8 cellular contexts compared by ENCODE assay signal in the genomic region with DNA sequence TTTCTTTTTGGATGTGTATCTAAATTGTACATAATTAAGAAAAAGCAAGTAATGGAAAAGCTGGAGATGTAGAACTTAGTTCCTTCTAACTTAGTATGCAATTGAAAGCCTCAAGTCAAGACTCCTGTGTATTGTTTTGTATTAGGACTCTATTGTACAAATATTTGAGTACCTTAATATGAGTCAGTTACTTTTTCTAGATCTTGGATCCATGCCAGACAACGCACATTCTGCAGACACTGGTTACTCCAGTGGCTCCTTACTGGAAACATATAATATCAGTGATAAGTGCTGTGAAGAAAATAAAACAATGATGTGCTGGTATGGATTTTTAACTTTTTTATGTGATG. TPM values are rescaled to one million over a fixed set of nuclear protein-coding genes. Genes with fewer than 3 reads are reported as not detected.
DNase-seq lines count a peak whose midpoint lies in the region; ATAC-seq and TF ChIP-seq lines count a peak whose summit lies in the region.

No MANE protein-coding gene starts in this region.

- peak overlapping the region; percentile 91 for H3K4me3 Mint-ChIP-seq in GM23338
- peak overlapping the region; percentile 98 for H3K4me3 Mint-ChIP-seq in mesothelial cell of epicardium

- H3K79me2 ChIP-seq in GM23338 (replicated peaks; ENCODE audit: insufficient read depth): peaks cover 58% of the 10 kb centered on the region

- no peaks in the 10 kb centered on the region for H3K27me3 ChIP-seq in GM23338 (ENCODE audit: insufficient read depth)
- no peaks in the 10 kb centered on the region for H3K27me3 ChIP-seq in Panc1 (ENCODE audit: control insufficient read depth, insufficient read depth, low read length)

- no peaks in the 10 kb centered on the region for H3F3A ChIP-seq in GM23338 (replicated peaks; ENCODE audit: low read depth)

- peak; percentile 39 for DNase-seq in AG09309 (ENCODE audit: low read depth)
- DNase-seq in GM23338 (ENCODE audit: low spot score): no peak
- peak; percentile 65 for DNase-seq in Panc1 (ENCODE audit: low read depth, low spot score)
- DNase-seq in central memory CD4-positive, alpha-beta T cell: peak; percentile 41
- no peak for DNase-seq in mesothelial cell of epicardium (ENCODE audit: low spot score in 2 of 2, unreplicated experiment in 2 of 2)
- DNase-seq in posterior vena cava (ENCODE audit: low spot score): no peak

- H2AFZ ChIP-seq in GM23338: no peak overlapping the region

- H4K20me1 ChIP-seq in GM23338 (replicated peaks; ENCODE audit: insufficient read depth): peaks cover 12% of the 10 kb centered on the region; the same call in 1 of the 2 replicates

- H3K4me3 ChIP-seq in AG09309 (ENCODE audit: control insufficient read depth, low read depth, low read length) (peak overlapping the region; percentile 97), GM23338 (peak overlapping the region; percentile 72), Panc1 (ENCODE audit: low read depth in 2 of 2, low read length in 2 of 2) (peak overlapping the region; percentile 78 to 91)

- peak overlapping the region; percentile 74 for H3K4me2 ChIP-seq in GM23338

- CTCF ChIA-PET in Panc1 (lab: Charles Lee): no interaction called here

- no peak overlapping the region; the same call in 1 of the 2 replicates for H3K27ac Mint-ChIP-seq in GM23338
- peak overlapping the region; percentile 98 for H3K27ac Mint-ChIP-seq in mesothelial cell of epicardium

- H3K36me3 Mint-ChIP-seq in GM23338 (ENCODE audit: low read depth) (peaks cover 17% of the 10 kb centered on the region), mesothelial cell of epicardium (no peaks in the 10 kb centered on the region)

- peaks cover 14% of the 10 kb centered on the region for H3K27me3 Mint-ChIP-seq in GM23338 (ENCODE audit: insufficient read depth, low read depth, poor library complexity)
- no peaks in the 10 kb centered on the region for H3K27me3 Mint-ChIP-seq in mesothelial cell of epicardium (ENCODE audit: low read depth)

- TF ChIP-seq CTCF in AG09309 (IDR thresholded peaks at IDR 0.05; ENCODE audit: control insufficient read depth, insufficient read depth, low read depth, low read length, missing control alignments): no peak
- TF ChIP-seq CTCF in GM23338 (conservative IDR thresholded peaks at IDR 0.05; ENCODE audit: low read depth in 2 of 2): no peak
- no peak for TF ChIP-seq CTCF in Panc1 (IDR thresholded peaks at IDR 0.05)
- TF ChIP-seq CTCF in mesothelial cell of epicardium (IDR thresholded peaks at IDR 0.05; ENCODE audit: unreplicated experiment): no peak

- peaks cover 27% of the 10 kb centered on the region for H3K4me1 ChIP-seq in GM23338 (ENCODE audit: insufficient read depth)
- peaks cover 27% of the 10 kb centered on the region for H3K4me1 ChIP-seq in Panc1 (ENCODE audit: control insufficient read depth, insufficient read depth, low read length)

- H3K36me3 ChIP-seq in GM23338 (ENCODE audit: insufficient read depth) (no peaks in the 10 kb centered on the region), Panc1 (ENCODE audit: control insufficient read depth, insufficient read depth, low read length) (peaks cover 3% of the 10 kb centered on the region)

- H3K9me2 ChIP-seq in GM23338 (ENCODE audit: insufficient read depth): no peaks in the 10 kb centered on the region

- H3K27ac ChIP-seq in GM23338 (ENCODE audit: low read depth): no peak overlapping the region
- H3K27ac ChIP-seq in Panc1 (ENCODE audit: low read length): peak overlapping the region; percentile 91

- H3K4me1 Mint-ChIP-seq in GM23338: peaks cover 31% of the 10 kb centered on the region
- peaks cover 39% of the 10 kb centered on the region for H3K4me1 Mint-ChIP-seq in mesothelial cell of epicardium

- H3K9me3 Mint-ChIP-seq in GM23338 (no peaks in the 10 kb centered on the region), mesothelial cell of epicardium (no peaks in the 10 kb centered on the region)

- in situ Hi-C loops in Panc1 (cut with HindIII; ENCODE audit: low pct_unique_long_range_greater_than_20kb, low sequenced_read_pairs): no loop called here

- ATAC-seq in GM23338 (no peak), Panc1 (no peak), GM19455 (IDR thresholded peaks at IDR 0.05; ENCODE audit: unreplicated experiment) (no peak), HG03378 (IDR thresholded peaks at IDR 0.05; ENCODE audit: unreplicated experiment) (no peak)

- no TSS peak for BruUV-seq in Panc1 (replicated peaks; lab: Mats Ljungman, UMichigan)

- intact Hi-C loops in Panc1 (cut with micrococcal nuclease; ENCODE audit: unreplicated experiment): loop anchor here (5.0 kb wide), 1 partner anchor 336 kb away; no protein-coding TSS in a partner anchor
- intact Hi-C loops in posterior vena cava (cut with DNase I): no loop called here

- no peaks in the 10 kb centered on the region for H3K9me3 ChIP-seq in Panc1 (ENCODE audit: control insufficient read depth, insufficient read depth, low read depth, low read length)

- POLR2A ChIA-PET in Panc1 (lab: Charles Lee): no interaction called here

TF ChIP-seq in GM23338, 12 proteins besides CTCF, POLR2A, EP300 and RAD21 (continues in another document):
- TF ChIP-seq, protein P1, sequence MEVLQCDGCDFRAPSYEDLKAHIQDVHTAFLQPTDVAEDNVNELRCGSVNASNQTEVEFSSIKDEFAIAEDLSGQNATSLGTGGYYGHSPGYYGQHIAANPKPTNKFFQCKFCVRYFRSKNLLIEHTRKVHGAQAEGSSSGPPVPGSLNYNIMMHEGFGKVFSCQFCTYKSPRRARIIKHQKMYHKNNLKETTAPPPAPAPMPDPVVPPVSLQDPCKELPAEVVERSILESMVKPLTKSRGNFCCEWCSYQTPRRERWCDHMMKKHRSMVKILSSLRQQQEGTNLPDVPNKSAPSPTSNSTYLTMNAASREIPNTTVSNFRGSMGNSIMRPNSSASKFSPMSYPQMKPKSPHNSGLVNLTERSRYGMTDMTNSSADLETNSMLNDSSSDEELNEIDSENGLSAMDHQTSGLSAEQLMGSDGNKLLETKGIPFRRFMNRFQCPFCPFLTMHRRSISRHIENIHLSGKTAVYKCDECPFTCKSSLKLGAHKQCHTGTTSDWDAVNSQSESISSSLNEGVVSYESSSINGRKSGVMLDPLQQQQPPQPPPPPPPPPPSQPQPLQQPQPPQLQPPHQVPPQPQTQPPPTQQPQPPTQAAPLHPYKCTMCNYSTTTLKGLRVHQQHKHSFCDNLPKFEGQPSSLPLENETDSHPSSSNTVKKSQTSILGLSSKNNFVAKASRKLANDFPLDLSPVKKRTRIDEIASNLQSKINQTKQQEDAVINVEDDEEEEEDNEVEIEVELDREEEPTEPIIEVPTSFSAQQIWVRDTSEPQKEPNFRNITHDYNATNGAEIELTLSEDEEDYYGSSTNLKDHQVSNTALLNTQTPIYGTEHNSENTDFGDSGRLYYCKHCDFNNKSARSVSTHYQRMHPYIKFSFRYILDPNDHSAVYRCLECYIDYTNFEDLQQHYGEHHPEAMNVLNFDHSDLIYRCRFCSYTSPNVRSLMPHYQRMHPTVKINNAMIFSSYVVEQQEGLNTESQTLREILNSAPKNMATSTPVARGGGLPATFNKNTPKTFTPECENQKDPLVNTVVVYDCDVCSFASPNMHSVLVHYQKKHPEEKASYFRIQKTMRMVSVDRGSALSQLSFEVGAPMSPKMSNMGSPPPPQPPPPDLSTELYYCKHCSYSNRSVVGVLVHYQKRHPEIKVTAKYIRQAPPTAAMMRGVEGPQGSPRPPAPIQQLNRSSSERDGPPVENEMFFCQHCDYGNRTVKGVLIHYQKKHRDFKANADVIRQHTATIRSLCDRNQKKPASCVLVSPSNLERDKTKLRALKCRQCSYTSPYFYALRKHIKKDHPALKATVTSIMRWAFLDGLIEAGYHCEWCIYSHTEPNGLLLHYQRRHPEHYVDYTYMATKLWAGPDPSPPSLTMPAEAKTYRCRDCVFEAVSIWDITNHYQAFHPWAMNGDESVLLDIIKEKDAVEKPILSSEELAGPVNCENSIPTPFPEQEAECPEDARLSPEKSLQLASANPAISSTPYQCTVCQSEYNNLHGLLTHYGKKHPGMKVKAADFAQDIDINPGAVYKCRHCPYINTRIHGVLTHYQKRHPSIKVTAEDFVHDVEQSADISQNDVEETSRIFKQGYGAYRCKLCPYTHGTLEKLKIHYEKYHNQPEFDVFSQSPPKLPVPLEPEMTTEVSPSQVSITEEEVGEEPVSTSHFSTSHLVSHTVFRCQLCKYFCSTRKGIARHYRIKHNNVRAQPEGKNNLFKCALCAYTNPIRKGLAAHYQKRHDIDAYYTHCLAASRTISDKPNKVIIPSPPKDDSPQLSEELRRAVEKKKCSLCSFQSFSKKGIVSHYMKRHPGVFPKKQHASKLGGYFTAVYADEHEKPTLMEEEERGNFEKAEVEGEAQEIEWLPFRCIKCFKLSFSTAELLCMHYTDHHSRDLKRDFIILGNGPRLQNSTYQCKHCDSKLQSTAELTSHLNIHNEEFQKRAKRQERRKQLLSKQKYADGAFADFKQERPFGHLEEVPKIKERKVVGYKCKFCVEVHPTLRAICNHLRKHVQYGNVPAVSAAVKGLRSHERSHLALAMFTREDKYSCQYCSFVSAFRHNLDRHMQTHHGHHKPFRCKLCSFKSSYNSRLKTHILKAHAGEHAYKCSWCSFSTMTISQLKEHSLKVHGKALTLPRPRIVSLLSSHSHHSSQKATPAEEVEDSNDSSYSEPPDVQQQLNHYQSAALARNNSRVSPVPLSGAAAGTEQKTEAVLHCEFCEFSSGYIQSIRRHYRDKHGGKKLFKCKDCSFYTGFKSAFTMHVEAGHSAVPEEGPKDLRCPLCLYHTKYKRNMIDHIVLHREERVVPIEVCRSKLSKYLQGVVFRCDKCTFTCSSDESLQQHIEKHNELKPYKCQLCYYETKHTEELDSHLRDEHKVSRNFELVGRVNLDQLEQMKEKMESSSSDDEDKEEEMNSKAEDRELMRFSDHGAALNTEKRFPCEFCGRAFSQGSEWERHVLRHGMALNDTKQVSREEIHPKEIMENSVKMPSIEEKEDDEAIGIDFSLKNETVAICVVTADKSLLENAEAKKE (CRISPR knock-in tag; IDR thresholded peaks at IDR 0.05): no peak
- TF ChIP-seq ZNF331 (CRISPR knock-in tag; IDR thresholded peaks at IDR 0.05; ENCODE audit: low read depth): no peak
- no peak for TF ChIP-seq STAT1 (IDR thresholded peaks at IDR 0.05; ENCODE audit: unreplicated experiment)
- no peak for TF ChIP-seq ZNF114 (CRISPR knock-in tag; IDR thresholded peaks at IDR 0.05)
- TF ChIP-seq JUNB (IDR thresholded peaks at IDR 0.05; ENCODE audit: unreplicated experiment): no peak
- TF ChIP-seq CREB1 (CRISPR knock-in tag; IDR thresholded peaks at IDR 0.05; ENCODE audit: low read depth): no peak
- TF ChIP-seq EZH2 (IDR thresholded peaks at IDR 0.05; ENCODE audit: low read depth, unreplicated experiment): no peak
- TF ChIP-seq NANOG (IDR thresholded peaks at IDR 0.05; ENCODE audit: borderline replicate concordance): no peak
- TF ChIP-seq POLR2AphosphoS5 (IDR thresholded peaks at IDR 0.05; ENCODE audit: low read depth): no peak

RNA-seq across cellular contexts. Expression of gene SLC39A10, which starts 1.5 kb away (rescaled TPM):
- 261 and 263 TPM in 2 replicates for total RNA-seq in GM23338 (2014; rRNA removed; shearing (Covaris generic))
- 344 and 356 TPM in 2 replicates for polyA plus RNA-seq in GM23338 (2016; fragmentation: Nextera tagmentation; extraction: Ambion mirVana)
- total RNA-seq in Panc1 (2021; ENCODE audit: unreplicated experiment) (45.9 TPM), mesothelial cell of epicardium (123 to 127 TPM (median 125 TPM) in 3 replicates), posterior vena cava (10 to 100 TPM; 23.5 to 23.6 TPM)
- polyA plus RNA-seq in Panc1 (2012; ENCODE audit: insufficient read length): 12.0 TPM

Comparison
In these comparisons a context has a peak if more than half of its experiments do, and no peak if none do; other contexts are left out.
1. DNase-seq: peak in AG09309 (single experiment), Panc1 (single experiment) and central memory CD4-positive, alpha-beta T cell (single experiment); none in GM23338 (single experiment), mesothelial cell of epicardium (0 of 2) and posterior vena cava (single experiment).
2. Peak in every context shown above with its lines, with median percentiles within 50 percentile points of each other: H3K4me3 ChIP-seq.